In the genomic region with DNA sequence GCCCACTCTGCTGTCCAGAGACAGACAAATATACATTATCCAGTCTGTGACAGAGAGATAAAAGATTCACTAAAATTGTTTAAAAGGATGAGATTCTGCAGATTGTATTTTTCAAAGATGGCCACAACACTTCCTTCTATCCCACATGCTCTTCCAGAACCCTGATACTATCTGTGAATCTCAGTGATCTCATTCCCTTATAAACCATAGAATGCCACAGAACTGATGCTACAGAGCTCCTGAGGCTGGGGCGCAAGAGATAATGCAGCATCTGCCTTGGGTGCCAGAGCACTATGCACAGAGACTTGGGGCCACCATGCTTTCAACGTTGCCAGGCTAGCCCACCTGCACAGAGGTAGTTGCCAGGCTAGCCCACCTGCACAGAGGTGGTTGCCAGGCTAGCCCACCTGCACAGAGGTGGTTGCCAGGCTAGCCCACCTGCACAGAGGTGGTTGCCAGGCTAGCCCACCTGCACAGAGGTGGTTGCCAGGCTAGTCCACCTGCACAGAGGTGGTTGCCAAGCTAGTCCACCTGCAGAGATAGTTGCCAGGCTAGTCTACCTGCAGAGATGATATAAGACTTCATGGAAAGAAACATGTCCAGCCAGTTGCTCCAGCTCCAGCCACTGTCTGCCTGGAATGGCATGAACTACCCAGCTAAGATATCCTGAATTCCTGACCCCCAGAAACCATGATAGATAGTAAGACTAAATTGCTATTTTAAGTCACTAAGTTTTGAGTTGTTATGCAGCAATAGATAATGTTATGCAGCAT, we compare ENCODE assay signal across 17 cellular contexts. TPM values are rescaled to one million over a fixed set of nuclear protein-coding genes. Genes with fewer than 3 reads are reported as not detected.
DNase-seq lines count a peak whose midpoint lies in the region; ATAC-seq, FAIRE-seq and TF ChIP-seq lines count a peak whose summit lies in the region.
"Had no signal": no experiment of that assay in that cellular context is flagged by ENCODE, and none has a peak within 500 bp of the region (broad histone marks: within the 10 kb centered on the region; RNA-seq: fewer than 3 reads in every experiment).

No MANE protein-coding gene starts in this region.

- H3K9me3 ChIP-seq in SK-N-SH (no peaks in the 10 kb centered on the region), H1 (ENCODE audit: insufficient read depth in 2 of 2, low read depth in 1 of 2, low read length in 1 of 2) (no peaks in the 10 kb centered on the region), osteoblast (ENCODE audit: low read depth, low read length) (no peaks in the 10 kb centered on the region), PC-3 (ENCODE audit: low read length) (no peaks in the 10 kb centered on the region)
- H3K9me3 ChIP-seq: BLaER1, HAP-1 had no signal

- H2AFZ ChIP-seq in SK-N-SH (ENCODE audit: low read depth) (no peak overlapping the region), H1 (ENCODE audit: low read length) (no peak overlapping the region), osteoblast (ENCODE audit: low read length) (no peak overlapping the region), PC-3 (ENCODE audit: low read length) (no peak overlapping the region)

- no peak overlapping the region for H3K56ac ChIP-seq in H1 (replicated peaks; ENCODE audit: insufficient read length, low read depth, low read length)

- H3K23ac ChIP-seq in H1 (ENCODE audit: insufficient read length): no peak overlapping the region

- no peak overlapping the region for H2BK15ac ChIP-seq in H1 (ENCODE audit: low read length)

- H4K20me1 ChIP-seq in SK-N-SH (ENCODE audit: insufficient read depth) (no peaks in the 10 kb centered on the region), H1 (replicated peaks in 1 of 2; ENCODE audit: control insufficient read depth in 1 of 2, insufficient read depth in 2 of 2, low read length in 2 of 2) (no peaks in the 10 kb centered on the region), osteoblast (ENCODE audit: insufficient read depth, low read length) (no peaks in the 10 kb centered on the region), PC-3 (ENCODE audit: low read length) (no peaks in the 10 kb centered on the region)
- H4K20me1 ChIP-seq: BLaER1 had no signal

- no peak overlapping the region for H2BK5ac ChIP-seq in H1 (ENCODE audit: low read depth, low read length)

- H3K18ac ChIP-seq in H1 (ENCODE audit: extremely low read depth, low read length): no peak overlapping the region

- H3K79me1 ChIP-seq in H1 (ENCODE audit: low read depth, low read length): no peaks in the 10 kb centered on the region

- H4K5ac ChIP-seq in H1 (ENCODE audit: insufficient read length, low read depth, low read length): no peak overlapping the region

- no peak overlapping the region for H2BK12ac ChIP-seq in H1 (ENCODE audit: low read depth, low read length)

- H3K27me3 ChIP-seq in SK-N-SH (ENCODE audit: insufficient read depth) (no peaks in the 10 kb centered on the region), H1 (replicated peaks in 1 of 4; ENCODE audit: control insufficient read depth in 3 of 4, extremely low read depth in 1 of 4, insufficient read depth in 3 of 4, low read length in 3 of 4) (no peaks in the 10 kb centered on the region), osteoblast (ENCODE audit: insufficient read depth, low read length) (peaks cover 2% of the 10 kb centered on the region), PC-3 (ENCODE audit: low read length) (no peaks in the 10 kb centered on the region)
- H3K27me3 ChIP-seq: BLaER1 had no signal

- intact Hi-C loops in PC-3 (cut with micrococcal nuclease): no loop called here

- no peaks in the 10 kb centered on the region for H3K36me3 ChIP-seq in SK-N-SH (replicated peaks in 1 of 2; ENCODE audit: control insufficient read depth in 1 of 2, insufficient read depth in 2 of 2, low read length in 1 of 2)
- H3K36me3 ChIP-seq in H1 (ENCODE audit: control insufficient read depth in 2 of 4, insufficient read depth in 4 of 4, low read length in 3 of 4): no peaks in the 10 kb centered on the region
- H3K36me3 ChIP-seq in osteoblast (ENCODE audit: insufficient read depth, low read length): no peaks in the 10 kb centered on the region
- no peaks in the 10 kb centered on the region for H3K36me3 ChIP-seq in PC-3 (ENCODE audit: low read depth, low read length)
- H3K36me3 ChIP-seq: BLaER1, HAP-1 had no signal

- no TSS peak for BruUV-seq in PC-3 (replicated peaks; lab: Mats Ljungman, UMichigan)

- no peak overlapping the region for H3K4me3 ChIP-seq in SK-N-SH (ENCODE audit: low read depth in 2 of 2, low read length in 1 of 2)
- H3K4me3 ChIP-seq in H1 (ENCODE audit: extremely low read depth in 1 of 4, insufficient read depth in 2 of 4, low read depth in 3 of 4, low read length in 4 of 4): no peak overlapping the region
- no peak overlapping the region for H3K4me3 ChIP-seq in osteoblast (ENCODE audit: insufficient read depth, low read length)
- H3K4me3 ChIP-seq in PC-3 (ENCODE audit: low read length): no peak overlapping the region
- H3K4me3 ChIP-seq: BLaER1, HAP-1 had no signal

- TF ChIP-seq POLR2A in H1 (IDR thresholded peaks at IDR 0.05; ENCODE audit: control extremely low read depth in 1 of 2, low read depth in 2 of 2, low read length in 2 of 2): no peak

- H3F3A ChIP-seq in SK-N-SH (replicated peaks; ENCODE audit: insufficient read depth) (no peaks in the 10 kb centered on the region), PC-3 (ENCODE audit: low read length, unreplicated experiment) (no peaks in the 10 kb centered on the region)

- 0 out of 2 replicates have a peak overlapping the region, but pooled peaks have one; percentile 43 for H2BK20ac ChIP-seq in H1 (ENCODE audit: low read length)

- CTCF ChIA-PET in SK-N-SH (lab: Yijun Ruan, JAX): interaction anchor here (0.6 to 2.9 kb wide), 8 partner anchors 9 to 64 kb away, joined by 3 to 18 read pairs (median 4); no protein-coding TSS in a partner anchor
- CTCF ChIA-PET in H1 (lab: Charles Lee; ENCODE audit: partially characterized antibody): interaction anchor here (0.7 to 2.5 kb wide), 10 partner anchors 8 to 329 kb away, joined by 3 to 20 read pairs (median 4); no protein-coding TSS in a partner anchor
- CTCF ChIA-PET in PC-3 (lab: Charles Lee): no interaction called here

- H3K23me2 ChIP-seq in H1 (ENCODE audit: low read depth, low read length): no peaks in the 10 kb centered on the region

- H3K4me1 ChIP-seq in SK-N-SH (ENCODE audit: control insufficient read depth in 1 of 2, insufficient read depth in 2 of 2, low read depth in 1 of 2, low read length in 1 of 2) (peaks cover 0 to 6% of the 10 kb centered on the region in 2 experiments; a peak in 1 of 4 replicates), H1 (replicated peaks in 1 of 4; ENCODE audit: control insufficient read depth in 3 of 4, insufficient read depth in 4 of 4, low read length in 3 of 4) (peaks cover 0 to 3% (median 2%) of the 10 kb centered on the region in 4 experiments; a peak in 6 of 7 replicates), osteoblast (ENCODE audit: insufficient read depth, low read length) (peaks cover 4% of the 10 kb centered on the region), PC-3 (ENCODE audit: insufficient read depth, low read length) (peaks cover 5% of the 10 kb centered on the region)
- H3K4me1 ChIP-seq: HAP-1 had no signal

- H3K14ac ChIP-seq in H1 (ENCODE audit: insufficient read length): no peak overlapping the region

- H3K4ac ChIP-seq in H1 (replicated peaks; ENCODE audit: insufficient read length, low read depth, low read length): peak overlapping the region; percentile 69

- H4K8ac ChIP-seq in H1 (ENCODE audit: extremely low read depth, insufficient read depth, low read length): no peak overlapping the region

- peak overlapping the region; percentile 93 for H4K91ac ChIP-seq in H1 (replicated peaks; ENCODE audit: insufficient read length, low read length)

- no peak overlapping the region for H3K9ac ChIP-seq in SK-N-SH
- H3K9ac ChIP-seq in H1 (replicated peaks in 1 of 4; ENCODE audit: extremely low read depth in 1 of 4, low read depth in 3 of 4, low read length in 3 of 4): no peak overlapping the region
- no peak overlapping the region for H3K9ac ChIP-seq in PC-3 (ENCODE audit: low read length)
- H3K9ac ChIP-seq: BLaER1 had no signal

- H3K4me2 ChIP-seq in SK-N-SH (no peak overlapping the region), H1 (ENCODE audit: insufficient read depth in 1 of 2, low read depth in 2 of 2, low read length in 2 of 2) (no peak overlapping the region), osteoblast (ENCODE audit: insufficient read depth, low read length) (no peak overlapping the region), PC-3 (ENCODE audit: low read length) (no peak overlapping the region)
- H3K4me2 ChIP-seq: BLaER1 had no signal

- TF ChIP-seq CTCF in SK-N-SH (IDR thresholded peaks at IDR 0.05): no peak
- no peak for TF ChIP-seq CTCF in H1 (IDR thresholded peaks at IDR 0.05; ENCODE audit: control extremely low read depth in 1 of 3, insufficient read depth in 1 of 3, low read depth in 1 of 3, low read length in 3 of 3)
- TF ChIP-seq CTCF in osteoblast (IDR thresholded peaks at IDR 0.05; ENCODE audit: extremely low read depth, low read depth, low read length): no peak
- no peak for TF ChIP-seq CTCF in PC-3 (conservative IDR thresholded peaks at IDR 0.05; ENCODE audit: low read depth, low read length)

- 47% methylated on average over 2 of the region's 2 CpGs for WGBS in SK-N-SH (ENCODE audit: low lambda C conversion rate)
- WGBS in H1 (ENCODE audit: extremely low coverage in 1 of 2, insufficient coverage in 1 of 2, insufficient read length in 1 of 2, insufficient replicate concordance in 2 of 2, low coverage in 1 of 2, low lambda C conversion rate in 2 of 2, missing lambda C conversion rate in 1 of 2), 2 experiments: 82% methylated on average over 2 of the region's 2 CpGs; no CpG with 5 or more reads in 1 of the 2 experiments

- ATAC-seq in GM21423 (IDR thresholded peaks at IDR 0.05; ENCODE audit: unreplicated experiment): no peak
- no peak for ATAC-seq in HG03175 (IDR thresholded peaks at IDR 0.05; ENCODE audit: unreplicated experiment)
- ATAC-seq in PC-3: no peak

- DNase-seq in SK-N-SH (peak; percentile 65), H1 (ENCODE audit: low read depth in 1 of 2, low spot score in 2 of 2) (no peak), osteoblast (ENCODE audit: insufficient read length, low spot score, missing footprints) (peak; percentile 41), GM19239 (ENCODE audit: insufficient read length, low spot score) (no peak), PC-3 (no peak)
- DNase-seq: CD4-positive, alpha-beta memory T cell; DND-41; Kasumi-1; KG1 had no signal

- H2AK5ac ChIP-seq in H1 (ENCODE audit: low read depth, low read length): no peak overlapping the region

- TF ChIP-seq RAD21 in SK-N-SH (IDR thresholded peaks at IDR 0.05; ENCODE audit: low read length) (no peak), H1 (IDR thresholded peaks at IDR 0.05 in 1 of 2, conservative IDR thresholded peaks at IDR 0.05 in 1 of 2; ENCODE audit: low read depth in 2 of 2, low read length in 2 of 2) (no peak)

- FAIRE-seq in H1 (lab: Jason Lieb, UNC): no peak
- no peak for FAIRE-seq in GM19239 (lab: Jason Lieb, UNC)
- FAIRE-seq: A204.1, GM12892, GM18507, HepG2 had no signal

- H3K9me2 ChIP-seq in SK-N-SH (no peaks in the 10 kb centered on the region), PC-3 (replicated peaks; ENCODE audit: low read length) (no peaks in the 10 kb centered on the region)

- no peak overlapping the region for H2BK120ac ChIP-seq in H1 (replicated peaks; ENCODE audit: low read depth, low read length)

- TF ChIP-seq EP300 in SK-N-SH (IDR thresholded peaks at IDR 0.05; ENCODE audit: borderline replicate concordance in 1 of 2, low read depth in 1 of 2, low read length in 1 of 2) (peak in 1 of 2 experiments; percentile 78; a peak in 2 of 4 replicates), H1 (IDR thresholded peaks at IDR 0.05; ENCODE audit: borderline replicate concordance in 1 of 2, low read depth in 2 of 2, low read length in 2 of 2) (no peak)

- H3K79me2 ChIP-seq in SK-N-SH (ENCODE audit: insufficient read depth) (no peaks in the 10 kb centered on the region), H1 (ENCODE audit: control insufficient read depth in 1 of 2, insufficient read depth in 2 of 2, low read length in 2 of 2) (no peaks in the 10 kb centered on the region), osteoblast (ENCODE audit: insufficient read depth, low read length) (no peaks in the 10 kb centered on the region), PC-3 (ENCODE audit: low read length) (no peaks in the 10 kb centered on the region)

- peak overlapping the region in 1 of 2 experiments; percentile 59; a peak in 2 of 4 replicates for H3K27ac ChIP-seq in SK-N-SH (ENCODE audit: low read depth in 2 of 2, low read length in 1 of 2)
- no peak overlapping the region for H3K27ac ChIP-seq in H1 (ENCODE audit: low read depth, low read length)
- no peak overlapping the region for H3K27ac ChIP-seq in osteoblast (ENCODE audit: low read depth, low read length)
- H3K27ac ChIP-seq in PC-3 (ENCODE audit: low read length): no peak overlapping the region
- H3K27ac ChIP-seq: BLaER1 had no signal

- POLR2A ChIA-PET in SK-N-SH (lab: Yijun Ruan, JAX): interaction anchor here (0.6 to 1.3 kb wide), 2 partner anchors 20 to 33 kb away, joined by 3 to 4 read pairs; no protein-coding TSS in a partner anchor
- POLR2A ChIA-PET in H1 (lab: Charles Lee; ENCODE audit: partially characterized antibody): interaction anchor here (1.1 kb wide), 1 partner anchor 9 kb away, joined by 5 read pairs; no protein-coding TSS in a partner anchor
- POLR2A ChIA-PET in PC-3 (lab: Charles Lee; ENCODE audit: unreplicated experiment): no interaction called here

RNA-seq across cellular contexts. Expression of a gene that starts 17.6 kb away (rescaled TPM):
- 10.4 and 14.0 TPM in 2 replicates for polyA plus RNA-seq in SK-N-SH (2012; rRNA removed)
- polyA plus RNA-seq in SK-N-SH (2012; cell fraction: cytosol; rRNA removed): 6.1 and 11.1 TPM in 2 replicates
- polyA plus RNA-seq in SK-N-SH (2012; cell fraction: nucleus; rRNA removed): 34.8 and 52.6 TPM in 2 replicates
- total RNA-seq in H1 (2021; fragmentation: NEBNext Ultra II Directional; extraction: Animal tissue kit (Norgen Biotek cat#: 25700)): 7.8 and 8.6 TPM in 2 replicates
- 6.0 and 9.1 TPM in 2 replicates for polyA plus RNA-seq in H1 (2011; rRNA removed)
- polyA plus RNA-seq in H1 (2011; cell fraction: cytosol; rRNA removed): 6.7 TPM
- polyA plus RNA-seq in H1 (2011; cell fraction: nucleus; rRNA removed): 18.5 TPM
- 5.8 to 13.4 TPM (median 10.9 TPM) in 4 replicates for polyA plus RNA-seq in H1 (2012, experiment 1 of 2)
- 8.4 TPM for polyA plus RNA-seq in H1 (2012, experiment 2 of 2)
- 9.7 TPM for polyA plus RNA-seq in H1 (2013, experiment 1 of 2)
- polyA plus RNA-seq in H1 (2013, experiment 2 of 2): 9.0 TPM
- 7.3 and 8.0 TPM in 2 replicates for polyA minus RNA-seq in H1 (2011; rRNA and poly(A)+ RNA removed)
- 2.3 TPM for polyA minus RNA-seq in H1 (2011; cell fraction: cytosol; rRNA and poly(A)+ RNA removed)
- polyA minus RNA-seq in H1 (2011; cell fraction: nucleus; rRNA and poly(A)+ RNA removed): 8.8 TPM
- 11.2 and 14.5 TPM in 2 replicates for total RNA-seq in osteoblast
- total RNA-seq in PC-3 (2014; rRNA removed): 26.3 and 27.5 TPM in 2 replicates
- total RNA-seq: CD4-positive, alpha-beta memory T cell; HepG2 had no signal
- polyA plus RNA-seq: CD4-positive, alpha-beta memory T cell had no signal

RNA-seq across cellular contexts. Expression of a gene that starts 26.6 kb away (rescaled TPM):
- polyA plus RNA-seq in SK-N-SH (2012; rRNA removed) (0.49 and 1.5 TPM in 2 replicates), H1 (2011; rRNA removed) (0.36 and 0.66 TPM in 2 replicates)
- 0.49 and 0.85 TPM in 2 replicates for polyA plus RNA-seq in SK-N-SH (2012; cell fraction: cytosol; rRNA removed)
- 7.2 and 43.4 TPM in 2 replicates for polyA plus RNA-seq in SK-N-SH (2012; cell fraction: nucleus; rRNA removed)
- not detected in 2 replicates for total RNA-seq in H1 (2021; fragmentation: NEBNext Ultra II Directional; extraction: Animal tissue kit (Norgen Biotek cat#: 25700))
- polyA plus RNA-seq in H1 (2011; cell fraction: cytosol; rRNA removed): 0.27 TPM
- 2.4 TPM for polyA plus RNA-seq in H1 (2011; cell fraction: nucleus; rRNA removed)
- polyA plus RNA-seq in H1 (2012, experiment 1 of 2): 0.38 to 0.69 TPM (median 0.55 TPM) in 3 of 4 replicates, not detected in the other
- polyA plus RNA-seq in H1 (2012, experiment 2 of 2): not detected
- polyA plus RNA-seq in H1 (2013, experiment 1 of 2): 0.36 TPM
- polyA plus RNA-seq in H1 (2013, experiment 2 of 2): 0.83 TPM
- not detected in 2 replicates for polyA minus RNA-seq in H1 (2011; rRNA and poly(A)+ RNA removed)
- polyA minus RNA-seq in H1 (2011; cell fraction: cytosol; rRNA and poly(A)+ RNA removed): not detected
- 0.60 TPM for polyA minus RNA-seq in H1 (2011; cell fraction: nucleus; rRNA and poly(A)+ RNA removed)
- total RNA-seq in osteoblast (0.88 and 1.8 TPM in 2 replicates), PC-3 (2014; rRNA removed) (0.80 and 5.9 TPM in 2 replicates)
- total RNA-seq: CD4-positive, alpha-beta memory T cell; HepG2 had no signal
- polyA plus RNA-seq: CD4-positive, alpha-beta memory T cell; HepG2 had no signal

Comparison
In these comparisons a context has a peak if more than half of its experiments do, and no peak if none do; other contexts are left out.
1. DNase-seq: peak in SK-N-SH (single experiment) and osteoblast (single experiment); none in H1 (0 of 2), GM19239 (single experiment) and PC-3 (single experiment).